In genomic region chr4:8585186-8585585, GRCh38 we compare ENCODE assay signal across 16 cellular contexts. TPM values are rescaled to one million over a fixed set of nuclear protein-coding genes. Genes with fewer than 3 reads are reported as not detected.
A peak's percentile ranks its signal among the peaks of the same experiment; 100 is the strongest.
DNase-seq lines count a peak whose midpoint lies in the region; ATAC-seq and TF ChIP-seq lines count a peak whose summit lies in the region.
"Had no signal": no experiment of that assay in that cellular context is flagged by ENCODE, and none has a peak within 500 bp of the region (broad histone marks: within the 10 kb centered on the region; RNA-seq: fewer than 3 reads in every experiment).

No MANE protein-coding gene starts in this region.

- H3K27me3 ChIP-seq in Panc1 (ENCODE audit: control insufficient read depth, insufficient read depth, low read length) (peaks cover 2% of the 10 kb centered on the region; the same call in 1 of the 2 replicates), spleen (replicated peaks in 1 of 7) (peaks cover 0 to 95% (median 21%) of the 10 kb centered on the region in 7 donors), esophagus muscularis mucosa (peaks cover 0 to 96% (median 13%) of the 10 kb centered on the region in 4 donors)

- no peak for TF ChIP-seq POLR2A in spleen (IDR thresholded peaks at IDR 0.05)
- TF ChIP-seq POLR2A in esophagus muscularis mucosa (IDR thresholded peaks at IDR 0.05; ENCODE audit: low read depth), result no peak

- CTCF ChIA-PET in Panc1 (lab: Charles Lee), result no interaction called here

- H3K4me3 ChIP-seq in Panc1 (ENCODE audit: low read depth in 2 of 2, low read length in 2 of 2) (no peak overlapping the region), spleen (no peak overlapping the region), esophagus muscularis mucosa (no peak overlapping the region)
- H3K4me3 ChIP-seq: lung had no signal

- TF ChIP-seq CTCF in Panc1 (IDR thresholded peaks at IDR 0.05) (no peak), spleen (IDR thresholded peaks at IDR 0.05 in 8 of 11, conservative IDR thresholded peaks at IDR 0.05 in 3 of 11) (no peak), esophagus muscularis mucosa (IDR thresholded peaks at IDR 0.05) (no peak)

- POLR2A ChIA-PET in Panc1 (lab: Charles Lee), result no interaction called here

- no peak overlapping the region for H3K27ac ChIP-seq in Panc1 (ENCODE audit: low read length)
- no peak overlapping the region for H3K27ac ChIP-seq in spleen
- H3K27ac ChIP-seq in esophagus muscularis mucosa (replicated peaks in 1 of 4), result no peak overlapping the region
- H3K27ac ChIP-seq: KMS-11 had no signal

- WGBS in spleen, 5 donors, result 50 to 66% (median 53%) methylated on average over 5 to 6 of the region's 6 CpGs
- WGBS in esophagus muscularis mucosa, result 17% methylated on average over 3 of the region's 6 CpGs

- DNase-seq in DMS53 (lab: John Stamatoyannopoulos, UW) (peak; percentile 24), DMS53 treated with DMSO at 0.1 percent for 48 hours (lab: John Stamatoyannopoulos, UW; ENCODE audit: unreplicated experiment) (no peak), Panc1 (ENCODE audit: low read depth, low spot score) (no peak), iPS-NIHi7 (ENCODE audit: extremely low spot score) (peak; percentile 59), spleen (peak; percentile 57), NCI-H2227 treated with DMSO at 0.1 percent for 48 hours (lab: John Stamatoyannopoulos, UW) (no peak), NCI-H510A treated with DMSO at 0.1 percent for 48 hours (lab: John Stamatoyannopoulos, UW) (no peak), esophagus muscularis mucosa (ENCODE audit: extremely low spot score) (no peak)
- DNase-seq: activated CD8-positive, alpha-beta memory T cell treated with anti-CD3 and anti-CD28 coated beads for 24 hours; activated gamma-delta T cell treated with Interleukin-2 at 50 U/mL for 16 hours; head of caudate nucleus; NCI-H2029 treated with DMSO at 0.1 percent for 48 hours; nucleus accumbens had no signal

- intact Hi-C loops in Panc1 (cut with micrococcal nuclease; ENCODE audit: unreplicated experiment) (no loop called here), spleen (cut with DNase I; ENCODE audit: low total_unique reads) (no loop called here), esophagus muscularis mucosa (cut with DNase I) (no loop called here)

- in situ Hi-C loops in Panc1 (cut with HindIII; ENCODE audit: low pct_unique_long_range_greater_than_20kb, low sequenced_read_pairs), result no loop called here

- no peak for TF ChIP-seq EP300 in esophagus muscularis mucosa (IDR thresholded peaks at IDR 0.05)

- H3K36me3 ChIP-seq in Panc1 (ENCODE audit: control insufficient read depth, insufficient read depth, low read length), result no peaks in the 10 kb centered on the region
- no peaks in the 10 kb centered on the region for H3K36me3 ChIP-seq in spleen
- H3K36me3 ChIP-seq in esophagus muscularis mucosa, result no peaks in the 10 kb centered on the region

- H3K4me1 ChIP-seq in Panc1 (ENCODE audit: control insufficient read depth, insufficient read depth, low read length) (no peaks in the 10 kb centered on the region), spleen (peaks cover 0 to 6% (median 0%) of the 10 kb centered on the region in 6 donors), esophagus muscularis mucosa (peaks cover 0 to 9% (median 3%) of the 10 kb centered on the region in 4 donors)

- H3K9me3 ChIP-seq in Panc1 (ENCODE audit: control insufficient read depth, insufficient read depth, low read depth, low read length), result no peaks in the 10 kb centered on the region
- peaks cover 0 to 10% (median 0%) of the 10 kb centered on the region in 8 donors for H3K9me3 ChIP-seq in spleen
- H3K9me3 ChIP-seq in esophagus muscularis mucosa, result no peaks in the 10 kb centered on the region

- ATAC-seq in Panc1, result peak; percentile 64; the same call in 1 of the 2 replicates

- no TSS peak for BruUV-seq in Panc1 (replicated peaks; lab: Mats Ljungman, UMichigan)

RNA-seq across cellular contexts. Expression of gene GPR78, which starts 5.0 kb away (rescaled TPM):
- total RNA-seq in Panc1 (2021; ENCODE audit: unreplicated experiment) (not detected), spleen (1 to 10 TPM in 1 of 7 donors, under 1 TPM in 3, not detected in 3; 0.07 to 1.5 (median 0.14) TPM), esophagus muscularis mucosa (not detected)
- not detected for polyA plus RNA-seq in Panc1 (2012; ENCODE audit: insufficient read length)
- polyA plus RNA-seq in spleen, result under 1 TPM in 1 of 3 donors, not detected in 2; 0.09 TPM
- total RNA-seq: SK-MEL-5 had no signal

RNA-seq across cellular contexts. Expression of gene CPZ, which starts 7.4 kb away (rescaled TPM):
- 0.15 TPM for total RNA-seq in Panc1 (2021; ENCODE audit: unreplicated experiment)
- polyA plus RNA-seq in Panc1 (2012; ENCODE audit: insufficient read length), result 0.17 TPM
- total RNA-seq in spleen, result 1 to 10 TPM in 3 of 7 donors, under 1 TPM in 3, not detected in 1; 0.57 to 8.5 (median 1.2) TPM
- under 1 TPM; 0.11 to 0.96 (median 0.73) TPM for polyA plus RNA-seq in spleen
- total RNA-seq in esophagus muscularis mucosa, result 1 to 10 TPM in 3 of 4 donors, under 1 TPM in 1; 0.42 to 2.7 (median 2.2) TPM
- total RNA-seq: SK-MEL-5 had no signal

Comparison
In these comparisons a context has a peak if more than half of its experiments do, and no peak if none do; other contexts are left out.
1. DNase-seq: peak in DMS53 (single experiment), iPS-NIHi7 (single experiment) and spleen (single experiment); none in DMS53 treated with DMSO at 0.1 percent for 48 hours (single experiment), Panc1 (single experiment), NCI-H2227 treated with DMSO at 0.1 percent for 48 hours (single experiment), NCI-H510A treated with DMSO at 0.1 percent for 48 hours (single experiment) and esophagus muscularis mucosa (single experiment).